In the genomic region with DNA sequence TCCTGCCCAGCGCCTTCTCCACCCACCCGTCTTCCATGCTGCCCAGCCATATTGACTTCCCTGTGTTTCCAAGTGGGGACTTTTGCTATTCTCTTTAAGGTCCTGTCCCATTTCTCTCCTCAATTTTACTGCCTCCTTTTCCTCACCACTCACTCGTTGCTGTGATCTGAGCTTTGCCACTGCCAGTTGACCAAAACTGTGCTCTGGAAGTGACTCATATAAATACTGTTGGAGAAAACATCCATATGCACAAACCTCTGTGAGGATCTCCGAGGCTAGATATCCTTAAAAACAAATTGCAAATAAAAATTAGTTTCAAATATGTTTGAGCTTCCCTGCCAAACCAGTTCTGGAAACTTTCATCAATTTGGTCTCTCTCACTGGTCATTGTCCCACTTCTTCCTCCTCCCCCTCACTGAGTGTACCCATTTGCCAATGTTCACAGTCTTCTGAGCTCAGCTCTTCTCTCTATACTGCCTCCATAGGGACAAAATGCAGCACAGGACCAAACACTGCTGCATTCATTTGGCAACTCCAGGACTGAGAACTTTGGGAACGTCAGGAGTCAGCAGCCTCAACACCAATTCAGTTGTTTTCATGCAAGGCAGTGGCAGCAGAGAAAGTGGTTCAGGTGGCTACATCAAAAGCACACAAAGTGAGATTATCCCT, we compare ENCODE assay signal across 22 cellular contexts. TPM values are rescaled to one million over a fixed set of nuclear protein-coding genes. Genes with fewer than 3 reads are reported as not detected.
DNase-seq lines count a peak whose midpoint lies in the region; ATAC-seq and TF ChIP-seq lines count a peak whose summit lies in the region.
"Had no signal": no experiment of that assay in that cellular context is flagged by ENCODE, and none has a peak within 500 bp of the region (broad histone marks: within the 10 kb centered on the region; RNA-seq: fewer than 3 reads in every experiment).

No MANE protein-coding gene starts in this region.

- ATAC-seq in WTC11 = peak; percentile 55; the same call in 1 of the 2 replicates
- no peak for ATAC-seq in GM19467 (IDR thresholded peaks at IDR 0.05; ENCODE audit: unreplicated experiment)
- ATAC-seq: foreskin keratinocyte; heart right ventricle; left lung; naive thymus-derived CD4-positive, alpha-beta T cell; stimulated activated memory B cell treated with anti-CD40 and anti-IgM and Interleukin-4, amounts not matched to agents 10 μg/mL and 1 μg/mL and 100 μg/mL, for 72 hours had no signal

- no peak for TF ChIP-seq CTCF in WTC11 (IDR thresholded peaks at IDR 0.05)
- no peak for TF ChIP-seq CTCF in right atrium auricular region (IDR thresholded peaks at IDR 0.05)

- 0 out of 2 replicates have a peak, but pooled peaks cover 3% of the 10 kb centered on the region for H3K9me3 Mint-ChIP-seq in WTC11
- H3K9me3 Mint-ChIP-seq: activated CD4-positive, alpha-beta memory T cell treated with anti-CD3 and anti-CD28 coated beads, Interleukin-2, amount 10 ng/mL, durations not matched to agents 7 days and 5 days; activated naive CD8-positive, alpha-beta T cell treated with anti-CD3 and anti-CD28 coated beads for 36 hours; stimulated activated memory B cell treated with anti-CD40 and anti-IgM and Interleukin-4, amounts not matched to agents 10 μg/mL and 1 μg/mL and 100 μg/mL, for 72 hours had no signal

- no peak overlapping the region for H3K27ac Mint-ChIP-seq in WTC11
- H3K27ac Mint-ChIP-seq: activated CD4-positive, alpha-beta memory T cell treated with anti-CD3 and anti-CD28 coated beads, Interleukin-2, amount 10 ng/mL, durations not matched to agents 7 days and 5 days; activated naive CD8-positive, alpha-beta T cell treated with anti-CD3 and anti-CD28 coated beads for 36 hours; naive thymus-derived CD4-positive, alpha-beta T cell; stimulated activated memory B cell treated with anti-CD40 and anti-IgM and Interleukin-4, amounts not matched to agents 10 μg/mL and 1 μg/mL and 100 μg/mL, for 72 hours had no signal

- CTCF ChIA-PET in WTC11 (lab: Charles Lee) = no interaction called here

- H3K9me3 ChIP-seq in right atrium auricular region = no peaks in the 10 kb centered on the region
- H3K9me3 ChIP-seq: heart right ventricle, left lung had no signal

- H3K4me1 Mint-ChIP-seq in WTC11 = 0 out of 2 replicates have a peak, but pooled peaks cover 3% of the 10 kb centered on the region
- H3K4me1 Mint-ChIP-seq: activated CD4-positive, alpha-beta memory T cell treated with anti-CD3 and anti-CD28 coated beads, Interleukin-2, amount 10 ng/mL, durations not matched to agents 7 days and 5 days; activated naive CD8-positive, alpha-beta T cell treated with anti-CD3 and anti-CD28 coated beads for 36 hours; stimulated activated memory B cell treated with anti-CD40 and anti-IgM and Interleukin-4, amounts not matched to agents 10 μg/mL and 1 μg/mL and 100 μg/mL, for 72 hours had no signal

- POLR2A ChIA-PET in WTC11 (lab: Charles Lee) = no interaction called here

- H3K4me3 ChIP-seq in right atrium auricular region = no peak overlapping the region
- H3K4me3 ChIP-seq: heart right ventricle, left lung had no signal

- no peak overlapping the region for H3K27ac ChIP-seq in right atrium auricular region
- H3K27ac ChIP-seq: foreskin keratinocyte, heart right ventricle, left lung had no signal

- no peaks in the 10 kb centered on the region for H3K27me3 ChIP-seq in right atrium auricular region
- H3K27me3 ChIP-seq: foreskin keratinocyte, heart right ventricle, left lung had no signal

- no peak overlapping the region for H3K4me3 Mint-ChIP-seq in WTC11
- H3K4me3 Mint-ChIP-seq: activated CD4-positive, alpha-beta memory T cell treated with anti-CD3 and anti-CD28 coated beads, Interleukin-2, amount 10 ng/mL, durations not matched to agents 7 days and 5 days; activated naive CD8-positive, alpha-beta T cell treated with anti-CD3 and anti-CD28 coated beads for 36 hours; naive thymus-derived CD4-positive, alpha-beta T cell; stimulated activated memory B cell treated with anti-CD40 and anti-IgM and Interleukin-4, amounts not matched to agents 10 μg/mL and 1 μg/mL and 100 μg/mL, for 72 hours had no signal

- H3K27me3 Mint-ChIP-seq in WTC11 (ENCODE audit: low read depth) = no peaks in the 10 kb centered on the region

- DNase-seq in AG20443 (ENCODE audit: low spot score) (peak; percentile 37), HT1080 (ENCODE audit: low read depth) (peak; percentile 50), WTC11 (ENCODE audit: low spot score) (no peak), hepatic stellate cell (ENCODE audit: low spot score) (peak; percentile 21), NCI-H2196 treated with DMSO at 0.1 percent for 48 hours (lab: John Stamatoyannopoulos, UW; ENCODE audit: unreplicated experiment) (no peak), right atrium auricular region (ENCODE audit: low spot score) (no peak), NOMO-1 (lab: John Stamatoyannopoulos, UW; ENCODE audit: unreplicated experiment in 2 of 2) (no peak)
- DNase-seq: activated CD4-positive, alpha-beta memory T cell treated with anti-CD3 and anti-CD28 coated beads, Interleukin-2, amount 10 ng/mL, durations not matched to agents 7 days and 5 days; activated naive CD8-positive, alpha-beta T cell treated with anti-CD3 and anti-CD28 coated beads for 36 hours; foreskin keratinocyte; heart right ventricle; Karpas-422; left lung; naive thymus-derived CD4-positive, alpha-beta T cell; NCI-H1048; NCI-H187; NCI-H526 treated with DMSO at 0.1 percent for 48 hours; RPMI8226 had no signal

- H3K4me1 ChIP-seq in right atrium auricular region = no peaks in the 10 kb centered on the region
- H3K4me1 ChIP-seq: heart right ventricle, left lung had no signal

- H3K36me3 Mint-ChIP-seq in WTC11 = no peaks in the 10 kb centered on the region
- H3K36me3 Mint-ChIP-seq: activated naive CD8-positive, alpha-beta T cell treated with anti-CD3 and anti-CD28 coated beads for 36 hours; naive thymus-derived CD4-positive, alpha-beta T cell; stimulated activated memory B cell treated with anti-CD40 and anti-IgM and Interleukin-4, amounts not matched to agents 10 μg/mL and 1 μg/mL and 100 μg/mL, for 72 hours had no signal

- H3K36me3 ChIP-seq in right atrium auricular region = no peaks in the 10 kb centered on the region
- H3K36me3 ChIP-seq: heart right ventricle, left lung had no signal

TF ChIP-seq in WTC11, 78 proteins besides CTCF, POLR2A, EP300 and RAD21:
- TF ChIP-seq, protein P1, sequence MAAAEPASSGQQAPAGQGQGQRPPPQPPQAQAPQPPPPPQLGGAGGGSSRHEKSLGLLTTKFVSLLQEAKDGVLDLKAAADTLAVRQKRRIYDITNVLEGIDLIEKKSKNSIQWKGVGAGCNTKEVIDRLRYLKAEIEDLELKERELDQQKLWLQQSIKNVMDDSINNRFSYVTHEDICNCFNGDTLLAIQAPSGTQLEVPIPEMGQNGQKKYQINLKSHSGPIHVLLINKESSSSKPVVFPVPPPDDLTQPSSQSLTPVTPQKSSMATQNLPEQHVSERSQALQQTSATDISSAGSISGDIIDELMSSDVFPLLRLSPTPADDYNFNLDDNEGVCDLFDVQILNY (CRISPR knock-in tag; IDR thresholded peaks at IDR 0.05) = no peak
- no peak for TF ChIP-seq ZNF263 (CRISPR knock-in tag; IDR thresholded peaks at IDR 0.05; ENCODE audit: low read depth)
- TF ChIP-seq, protein P2, sequence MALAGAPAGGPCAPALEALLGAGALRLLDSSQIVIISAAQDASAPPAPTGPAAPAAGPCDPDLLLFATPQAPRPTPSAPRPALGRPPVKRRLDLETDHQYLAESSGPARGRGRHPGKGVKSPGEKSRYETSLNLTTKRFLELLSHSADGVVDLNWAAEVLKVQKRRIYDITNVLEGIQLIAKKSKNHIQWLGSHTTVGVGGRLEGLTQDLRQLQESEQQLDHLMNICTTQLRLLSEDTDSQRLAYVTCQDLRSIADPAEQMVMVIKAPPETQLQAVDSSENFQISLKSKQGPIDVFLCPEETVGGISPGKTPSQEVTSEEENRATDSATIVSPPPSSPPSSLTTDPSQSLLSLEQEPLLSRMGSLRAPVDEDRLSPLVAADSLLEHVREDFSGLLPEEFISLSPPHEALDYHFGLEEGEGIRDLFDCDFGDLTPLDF (CRISPR knock-in tag; IDR thresholded peaks at IDR 0.05) = no peak
- TF ChIP-seq NR1H2 (CRISPR knock-in tag; IDR thresholded peaks at IDR 0.05) = no peak
- no peak for TF ChIP-seq NFYB (CRISPR knock-in tag; conservative IDR thresholded peaks at IDR 0.05; ENCODE audit: low read depth)
- TF ChIP-seq, protein P3, sequence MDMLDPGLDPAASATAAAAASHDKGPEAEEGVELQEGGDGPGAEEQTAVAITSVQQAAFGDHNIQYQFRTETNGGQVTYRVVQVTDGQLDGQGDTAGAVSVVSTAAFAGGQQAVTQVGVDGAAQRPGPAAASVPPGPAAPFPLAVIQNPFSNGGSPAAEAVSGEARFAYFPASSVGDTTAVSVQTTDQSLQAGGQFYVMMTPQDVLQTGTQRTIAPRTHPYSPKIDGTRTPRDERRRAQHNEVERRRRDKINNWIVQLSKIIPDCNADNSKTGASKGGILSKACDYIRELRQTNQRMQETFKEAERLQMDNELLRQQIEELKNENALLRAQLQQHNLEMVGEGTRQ (CRISPR knock-in tag; IDR thresholded peaks at IDR 0.05) = no peak
- no peak for TF ChIP-seq OVOL2 (CRISPR knock-in tag; IDR thresholded peaks at IDR 0.05; ENCODE audit: borderline replicate concordance)
- TF ChIP-seq, protein P4, sequence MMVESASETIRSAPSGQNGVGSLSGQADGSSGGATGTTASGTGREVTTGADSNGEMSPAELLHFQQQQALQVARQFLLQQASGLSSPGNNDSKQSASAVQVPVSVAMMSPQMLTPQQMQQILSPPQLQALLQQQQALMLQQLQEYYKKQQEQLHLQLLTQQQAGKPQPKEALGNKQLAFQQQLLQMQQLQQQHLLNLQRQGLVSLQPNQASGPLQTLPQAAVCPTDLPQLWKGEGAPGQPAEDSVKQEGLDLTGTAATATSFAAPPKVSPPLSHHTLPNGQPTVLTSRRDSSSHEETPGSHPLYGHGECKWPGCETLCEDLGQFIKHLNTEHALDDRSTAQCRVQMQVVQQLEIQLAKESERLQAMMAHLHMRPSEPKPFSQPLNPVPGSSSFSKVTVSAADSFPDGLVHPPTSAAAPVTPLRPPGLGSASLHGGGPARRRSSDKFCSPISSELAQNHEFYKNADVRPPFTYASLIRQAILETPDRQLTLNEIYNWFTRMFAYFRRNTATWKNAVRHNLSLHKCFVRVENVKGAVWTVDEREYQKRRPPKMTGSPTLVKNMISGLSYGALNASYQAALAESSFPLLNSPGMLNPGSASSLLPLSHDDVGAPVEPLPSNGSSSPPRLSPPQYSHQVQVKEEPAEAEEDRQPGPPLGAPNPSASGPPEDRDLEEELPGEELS (CRISPR knock-in tag; IDR thresholded peaks at IDR 0.05) = no peak

RNA-seq across cellular contexts. Expression of a gene that starts 34.0 kb away (rescaled TPM):
- total RNA-seq in HT1080 (2014; rRNA removed; shearing (Covaris generic)) = 0.47 and 0.63 TPM in 2 replicates
- 0.06 TPM in 1 of 2 replicates, not detected in the other for polyA plus RNA-seq in HT1080 (2015; cell fraction: cytosol; rRNA removed)
- 0.19 TPM in 1 of 2 replicates, not detected in the other for polyA plus RNA-seq in HT1080 (2015; cell fraction: nucleus; rRNA removed)
- not detected in 3 replicates for total RNA-seq in WTC11 (2021)
- total RNA-seq in right atrium auricular region = not detected
- total RNA-seq: activated CD4-positive, alpha-beta memory T cell treated with anti-CD3 and anti-CD28 coated beads, Interleukin-2, amount 10 ng/mL, durations not matched to agents 7 days and 5 days; activated naive CD8-positive, alpha-beta T cell treated with anti-CD3 and anti-CD28 coated beads for 36 hours; foreskin keratinocyte; heart right ventricle; naive thymus-derived CD4-positive, alpha-beta T cell; renal cortical epithelial cell; ureter had no signal
- polyA plus RNA-seq: foreskin keratinocyte; heart right ventricle; naive thymus-derived CD4-positive, alpha-beta T cell had no signal

Comparison
In these comparisons a context has a peak if more than half of its experiments do, and no peak if none do; other contexts are left out.
1. DNase-seq: peak in AG20443 (single experiment), HT1080 (single experiment) and hepatic stellate cell (single experiment); none in WTC11 (single experiment), NCI-H2196 treated with DMSO at 0.1 percent for 48 hours (single experiment), right atrium auricular region (single experiment) and NOMO-1 (0 of 2).